In genomic region chr4:126541820-126542219, GRCh38 we compare ENCODE assay signal across 16 cellular contexts.
DNase-seq lines count a peak whose midpoint lies in the region; ATAC-seq lines count a peak whose summit lies in the region.
"Had no signal": no experiment of that assay in that cellular context is flagged by ENCODE, and none has a peak within 500 bp of the region (broad histone marks: within the 10 kb centered on the region; RNA-seq: fewer than 3 reads in every experiment).

No MANE protein-coding gene starts in this region.

- H3K27ac ChIP-seq in SJCRH30 = no peak overlapping the region
- peak overlapping the region; percentile 13 for H3K27ac ChIP-seq in mesenchymal stem cell (ENCODE audit: low read length, poor library complexity, severe bottlenecking)
- H3K27ac ChIP-seq: A549, C4-2B had no signal

- WGBS in mesenchymal stem cell = 88% methylated on average over 2 of the region's 2 CpGs

- no peak overlapping the region for H3K4me3 ChIP-seq in SJCRH30
- H3K4me3 ChIP-seq in mesenchymal stem cell (ENCODE audit: insufficient read depth in 1 of 2, low read depth in 1 of 2, low read length in 2 of 2) = no peak overlapping the region
- H3K4me3 ChIP-seq: A549 had no signal

- ATAC-seq in Right ventricle myocardium superior (ENCODE audit: poor library complexity) (peak; percentile 43), HG03460 (IDR thresholded peaks at IDR 0.05; ENCODE audit: unreplicated experiment) (no peak), GM18519 (IDR thresholded peaks at IDR 0.05; ENCODE audit: low FRiP score, unreplicated experiment) (no peak), GM19324 (IDR thresholded peaks at IDR 0.05; ENCODE audit: low FRiP score, unreplicated experiment) (no peak)
- ATAC-seq: A549 had no signal

- no peak overlapping the region for H3K23ac ChIP-seq in mesenchymal stem cell (ENCODE audit: low read length in 2 of 2)

- no peak overlapping the region for H3K4ac ChIP-seq in mesenchymal stem cell (ENCODE audit: low read depth in 1 of 2, low read length in 2 of 2)

- no peak overlapping the region for H3K9ac ChIP-seq in mesenchymal stem cell (ENCODE audit: low read length)

- H3K18ac ChIP-seq in mesenchymal stem cell (ENCODE audit: low read depth in 1 of 2, low read length in 2 of 2) = no peak overlapping the region

- no peak overlapping the region for H2AFZ ChIP-seq in mesenchymal stem cell (ENCODE audit: low read depth, low read length)

- no peak overlapping the region for H4K91ac ChIP-seq in mesenchymal stem cell (ENCODE audit: low read length)

- H2BK15ac ChIP-seq in mesenchymal stem cell (ENCODE audit: low read depth, poor library complexity, severe bottlenecking) = no peak overlapping the region

- H4K8ac ChIP-seq in mesenchymal stem cell (ENCODE audit: low read length) = no peak overlapping the region

- DNase-seq in Right ventricle myocardium superior (no peak), cardiac septum (ENCODE audit: low spot score) (no peak), SJCRH30 (peak; percentile 46 to 80), mesenchymal stem cell (no peak), stromal cell of bone marrow (ENCODE audit: low read depth) (peak; percentile 25)
- DNase-seq: GF-D8, KG1, NCI-H1048, NCI-H1436 treated with DMSO at 0.1 percent for 48 hours, NCI-H2029 treated with DMSO at 0.1 percent for 48 hours, RPMI8226 had no signal

- no peaks in the 10 kb centered on the region for H3K36me3 ChIP-seq in SJCRH30
- H3K36me3 ChIP-seq in mesenchymal stem cell (ENCODE audit: control insufficient read depth in 1 of 2, insufficient read depth in 2 of 2, low read depth in 1 of 2, low read length in 2 of 2) = no peaks in the 10 kb centered on the region

- H3K79me1 ChIP-seq in mesenchymal stem cell (replicated peaks; ENCODE audit: low read length, poor library complexity, severe bottlenecking) = no peaks in the 10 kb centered on the region

- H3K9me3 ChIP-seq in SJCRH30 (replicated peaks) (no peaks in the 10 kb centered on the region), mesenchymal stem cell (ENCODE audit: control insufficient read depth, low read length) (no peaks in the 10 kb centered on the region)
- H3K9me3 ChIP-seq: A549 had no signal

- H2BK12ac ChIP-seq in mesenchymal stem cell (ENCODE audit: low read length in 2 of 2) = no peak overlapping the region

- H3K27me3 ChIP-seq in SJCRH30 = no peaks in the 10 kb centered on the region
- no peaks in the 10 kb centered on the region for H3K27me3 ChIP-seq in mesenchymal stem cell (ENCODE audit: control insufficient read depth in 1 of 2, insufficient read depth in 1 of 2, low read length in 2 of 2)

- no peak overlapping the region for H2BK5ac ChIP-seq in mesenchymal stem cell (ENCODE audit: low read depth, low read length, poor library complexity, severe bottlenecking)

- no peak overlapping the region for H3K14ac ChIP-seq in mesenchymal stem cell (ENCODE audit: low read length in 2 of 2)

- H3K4me1 ChIP-seq in SJCRH30 = peaks cover 19% of the 10 kb centered on the region
- H3K4me1 ChIP-seq in mesenchymal stem cell (ENCODE audit: control insufficient read depth, insufficient read depth, low read depth, low read length) = no peaks in the 10 kb centered on the region
- H3K4me1 ChIP-seq: A549 had no signal

- intact Hi-C loops in Right ventricle myocardium superior (cut with DNase I) (no loop called here), cardiac septum (cut with DNase I) (no loop called here)

- no peak overlapping the region for H2AK5ac ChIP-seq in mesenchymal stem cell (ENCODE audit: low read length, severe bottlenecking)

- no peak overlapping the region for H2BK120ac ChIP-seq in mesenchymal stem cell (ENCODE audit: low read depth, low read length)

- no peak overlapping the region for H3K4me2 ChIP-seq in mesenchymal stem cell (ENCODE audit: low read length, poor library complexity, severe bottlenecking)
- H3K4me2 ChIP-seq: A549 had no signal

Comparison
In these comparisons a context has a peak if more than half of its experiments do, and no peak if none do; other contexts are left out.
1. DNase-seq: peak in SJCRH30 (2 of 2) and stromal cell of bone marrow (single experiment); none in Right ventricle myocardium superior (single experiment), cardiac septum (single experiment) and mesenchymal stem cell (single experiment).